ENCODE assay signal across 11 cellular contexts in the genomic region with DNA sequence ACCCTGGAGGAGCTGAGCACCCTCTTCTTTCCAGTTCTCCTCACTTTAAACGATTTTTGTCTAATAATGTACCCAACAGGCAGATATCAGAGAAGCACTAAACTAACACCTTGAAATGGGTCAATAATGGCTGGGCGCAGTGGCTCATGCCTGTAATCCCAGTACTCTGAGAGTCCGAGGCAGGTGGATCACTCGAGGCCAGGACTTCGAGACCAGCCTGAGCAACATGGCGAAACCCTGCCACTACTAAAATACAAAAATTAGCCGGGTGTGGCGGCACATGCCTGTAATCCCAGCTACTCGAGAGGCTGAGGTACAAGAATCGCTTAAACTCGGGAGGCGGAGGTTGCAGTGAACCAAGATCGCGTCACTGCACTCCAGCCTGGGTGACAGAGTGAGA. TPM values are rescaled to one million over a fixed set of nuclear protein-coding genes. Genes with fewer than 3 reads are reported as not detected.
DNase-seq lines count a peak whose midpoint lies in the region; ATAC-seq and TF ChIP-seq lines count a peak whose summit lies in the region.
"Had no signal": no experiment of that assay in that cellular context is flagged by ENCODE, and none has a peak within 500 bp of the region (broad histone marks: within the 10 kb centered on the region; RNA-seq: fewer than 3 reads in every experiment).

No MANE protein-coding gene starts in this region.

- intact Hi-C loops in gastrocnemius medialis (cut with DNase I; ENCODE audit: low total_unique reads), result loop anchor here (2.0 kb wide), 2 partner anchors 16 to 36 kb away; no protein-coding TSS in a partner anchor

- peaks cover 30% of the 10 kb centered on the region for H3K4me1 ChIP-seq in SJSA1 (replicated peaks)
- peaks cover 96 to 97% of the 10 kb centered on the region in 2 donors for H3K4me1 ChIP-seq in gastrocnemius medialis
- peaks cover 25% of the 10 kb centered on the region for H3K4me1 ChIP-seq in HAP-1

- DNase-seq in AG09309 (ENCODE audit: low read depth) (no peak), SJSA1 (ENCODE audit: low read depth in 1 of 2, low spot score in 2 of 2) (no peak), foreskin fibroblast (no peak), gastrocnemius medialis (no peak), SIG-M5 treated with dmso at 0.1 percent for 504 hours (lab: John Stamatoyannopoulos, UW; ENCODE audit: unreplicated experiment) (no peak), HAP-1 (ENCODE audit: low spot score in 2 of 2) (no peak), NCI-H1694 (lab: John Stamatoyannopoulos, UW) (no peak), left lobe of liver (ENCODE audit: low spot score) (no peak)
- DNase-seq: activated naive CD4-positive, alpha-beta T cell; NCI-H774; T-cell had no signal

- in situ Hi-C loops in gastrocnemius medialis (cut with MboI; ENCODE audit: low sequenced_read_pairs in 4 of 4) (no loop called here), HAP-1 (cut with MboI; ENCODE audit: low sequenced_read_pairs) (no loop called here)

- peak overlapping the region; percentile 23; the same call in 1 of the 2 replicates for H3K4me3 ChIP-seq in AG09309 (ENCODE audit: control insufficient read depth, low read depth, low read length)
- H3K4me3 ChIP-seq in SJSA1, result no peak overlapping the region
- peak overlapping the region; percentile 44 to 50 for H3K4me3 ChIP-seq in foreskin fibroblast (ENCODE audit: low read depth in 1 of 2, low read length in 2 of 2)
- H3K4me3 ChIP-seq in gastrocnemius medialis, result peak overlapping the region in 1 of 4 donors; percentile 20
- no peak overlapping the region for H3K4me3 ChIP-seq in HAP-1

- H3K27ac ChIP-seq in SJSA1, result peak overlapping the region; percentile 67
- H3K27ac ChIP-seq in gastrocnemius medialis, result peak overlapping the region; percentile 89 to 99 (median 96)

- no peak for TF ChIP-seq POLR2A in gastrocnemius medialis (IDR thresholded peaks at IDR 0.05)

- no peaks in the 10 kb centered on the region for H3K9me3 ChIP-seq in SJSA1 (replicated peaks)
- H3K9me3 ChIP-seq in gastrocnemius medialis, result no peaks in the 10 kb centered on the region
- H3K9me3 ChIP-seq in HAP-1, result no peaks in the 10 kb centered on the region

- H3K27me3 ChIP-seq in SJSA1 (replicated peaks), result no peaks in the 10 kb centered on the region
- H3K27me3 ChIP-seq in gastrocnemius medialis, result no peaks in the 10 kb centered on the region
- no peaks in the 10 kb centered on the region for H3K27me3 ChIP-seq in HAP-1 (ENCODE audit: low read depth)

- H3K36me3 ChIP-seq in SJSA1 (no peaks in the 10 kb centered on the region), gastrocnemius medialis (no peaks in the 10 kb centered on the region), HAP-1 (replicated peaks) (no peaks in the 10 kb centered on the region)

- TF ChIP-seq CTCF in AG09309 (IDR thresholded peaks at IDR 0.05; ENCODE audit: control insufficient read depth, insufficient read depth, low read depth, low read length, missing control alignments) (no peak), foreskin fibroblast (IDR thresholded peaks at IDR 0.05; ENCODE audit: low read depth, low read length) (no peak), gastrocnemius medialis (IDR thresholded peaks at IDR 0.05 in 4 of 5, conservative IDR thresholded peaks at IDR 0.05 in 1 of 5) (no peak)

- ATAC-seq in gastrocnemius medialis (no peak), left lobe of liver (no peak)
- ATAC-seq: T-cell had no signal

RNA-seq across cellular contexts. Expression of a gene that starts 57.4 kb away (rescaled TPM):
- 2.1 and 2.3 TPM in 2 replicates for total RNA-seq in SJSA1 (2014; rRNA removed; shearing (Covaris generic))
- total RNA-seq in gastrocnemius medialis (10 to 100 TPM; 14.0 to 28.5 (median 27.3) TPM), left lobe of liver (8.9 TPM)

Comparison
In these comparisons a context has a peak if more than half of its experiments do, and no peak if none do; other contexts are left out.
1. H3K4me3 ChIP-seq: peak in AG09309 (single experiment) and foreskin fibroblast (2 of 2); none in SJSA1 (single experiment) and HAP-1 (single experiment).